17 cellular contexts compared by ENCODE assay signal in genomic region chr9:114061292-114061691, GRCh38. TPM values are rescaled to one million over a fixed set of nuclear protein-coding genes. Genes with fewer than 3 reads are reported as not detected.
DNase-seq lines count a peak whose midpoint lies in the region; ATAC-seq and TF ChIP-seq lines count a peak whose summit lies in the region.
"Had no signal": no experiment of that assay in that cellular context is flagged by ENCODE, and none has a peak within 500 bp of the region (broad histone marks: within the 10 kb centered on the region; RNA-seq: fewer than 3 reads in every experiment).

No MANE protein-coding gene starts in this region.

- no peak overlapping the region for H3K4me3 ChIP-seq in colonic mucosa
- H3K4me3 ChIP-seq in upper lobe of right lung = no peak overlapping the region
- H3K4me3 ChIP-seq: GM12878, GM23338 had no signal

- peak; percentile 21 for DNase-seq in activated CD8-positive, alpha-beta memory T cell treated with anti-CD3 and anti-CD28 coated beads, Interleukin-2, amount 10 ng/mL, durations not matched to agents 7 days and 5 days
- no peak for DNase-seq in activated CD8-positive, alpha-beta memory T cell treated with anti-CD3 and anti-CD28 coated beads, Interleukin-2, amount 50 U/mL, for 4 hours
- peak; percentile 16 for DNase-seq in colonic mucosa
- peak; percentile 88 for DNase-seq in mesenteric fat pad (ENCODE audit: low spot score)
- DNase-seq in upper lobe of right lung = peak; percentile 31
- DNase-seq in NCI-H2196 (lab: John Stamatoyannopoulos, UW; ENCODE audit: unreplicated experiment) = no peak
- no peak for DNase-seq in NCI-H774 (lab: John Stamatoyannopoulos, UW)
- DNase-seq in NOMO-1 treated with dmso at 0.1 percent for 144 hours (lab: John Stamatoyannopoulos, UW; ENCODE audit: unreplicated experiment) = no peak
- DNase-seq: C1 segment of cervical spinal cord; CD4-positive, alpha-beta T cell; DMS79; H7 had no signal

- H3K4me1 ChIP-seq in colonic mucosa (no peaks in the 10 kb centered on the region), upper lobe of right lung (no peaks in the 10 kb centered on the region)

- H3K9me3 Mint-ChIP-seq in activated CD8-positive, alpha-beta memory T cell treated with anti-CD3 and anti-CD28 coated beads, Interleukin-2, amount 10 ng/mL, durations not matched to agents 7 days and 5 days (ENCODE audit: low read depth) = no peaks in the 10 kb centered on the region
- H3K9me3 Mint-ChIP-seq: CD4-positive, alpha-beta T cell; GM23338 had no signal

- H3K36me3 ChIP-seq in colonic mucosa (no peaks in the 10 kb centered on the region), upper lobe of right lung (no peaks in the 10 kb centered on the region)

- CTCF ChIA-PET in activated CD8-positive, alpha-beta memory T cell treated with anti-CD3 and anti-CD28 coated beads, Interleukin-2, amount 10 ng/mL, durations not matched to agents 7 days and 5 days (lab: Charles Lee) = no interaction called here

- H3K9ac ChIP-seq in colonic mucosa (ENCODE audit: low read depth in 2 of 2, low read length in 2 of 2) = no peak overlapping the region

- no peak overlapping the region for H3K4me3 Mint-ChIP-seq in activated CD8-positive, alpha-beta memory T cell treated with anti-CD3 and anti-CD28 coated beads, Interleukin-2, amount 10 ng/mL, durations not matched to agents 7 days and 5 days
- H3K4me3 Mint-ChIP-seq: CD4-positive, alpha-beta T cell; GM23338 had no signal

- peaks cover 14% of the 10 kb centered on the region for H3K27me3 Mint-ChIP-seq in activated CD8-positive, alpha-beta memory T cell treated with anti-CD3 and anti-CD28 coated beads, Interleukin-2, amount 10 ng/mL, durations not matched to agents 7 days and 5 days

- H3K27me3 ChIP-seq in colonic mucosa = no peaks in the 10 kb centered on the region
- H3K27me3 ChIP-seq in upper lobe of right lung = no peaks in the 10 kb centered on the region

- H3K36me3 Mint-ChIP-seq in activated CD8-positive, alpha-beta memory T cell treated with anti-CD3 and anti-CD28 coated beads, Interleukin-2, amount 10 ng/mL, durations not matched to agents 7 days and 5 days = no peaks in the 10 kb centered on the region

- H3K9me3 ChIP-seq in colonic mucosa (no peaks in the 10 kb centered on the region), upper lobe of right lung (no peaks in the 10 kb centered on the region)

- intact Hi-C loops in colonic mucosa (cut with DNase I) (no loop called here), upper lobe of right lung (cut with DNase I) (no loop called here)

- H3K27ac Mint-ChIP-seq in activated CD8-positive, alpha-beta memory T cell treated with anti-CD3 and anti-CD28 coated beads, Interleukin-2, amount 10 ng/mL, durations not matched to agents 7 days and 5 days = no peak overlapping the region
- H3K27ac Mint-ChIP-seq: CD4-positive, alpha-beta T cell; GM23338 had no signal

- TF ChIP-seq CTCF in colonic mucosa (IDR thresholded peaks at IDR 0.05) = no peak
- no peak for TF ChIP-seq CTCF in upper lobe of right lung (IDR thresholded peaks at IDR 0.05)

- no peaks in the 10 kb centered on the region for H3K4me1 Mint-ChIP-seq in activated CD8-positive, alpha-beta memory T cell treated with anti-CD3 and anti-CD28 coated beads, Interleukin-2, amount 10 ng/mL, durations not matched to agents 7 days and 5 days
- H3K4me1 Mint-ChIP-seq: GM23338 had no signal

- H3K27ac ChIP-seq in colonic mucosa (no peak overlapping the region), upper lobe of right lung (no peak overlapping the region)
- H3K27ac ChIP-seq: 22Rv1 had no signal

- no peak for ATAC-seq in activated CD8-positive, alpha-beta memory T cell treated with anti-CD3 and anti-CD28 coated beads, Interleukin-2, amount 10 ng/mL, durations not matched to agents 7 days and 5 days
- ATAC-seq in upper lobe of right lung = no peak
- ATAC-seq: GM12878, GM23338 had no signal

RNA-seq across cellular contexts. Expression of gene AMBP, which starts 16.8 kb away (rescaled TPM):
- not detected for total RNA-seq in activated CD8-positive, alpha-beta memory T cell treated with anti-CD3 and anti-CD28 coated beads, Interleukin-2, amount 10 ng/mL, durations not matched to agents 7 days and 5 days
- total RNA-seq in colonic mucosa (1 to 10 TPM; 1.5 to 5.7 TPM), mesenteric fat pad (not detected), upper lobe of right lung (0.67 TPM)
- total RNA-seq: A673; CD4-positive, alpha-beta T cell; G401 had no signal

RNA-seq across cellular contexts. Expression of gene KIF12, which starts 37.8 kb away (rescaled TPM):
- total RNA-seq in activated CD8-positive, alpha-beta memory T cell treated with anti-CD3 and anti-CD28 coated beads, Interleukin-2, amount 10 ng/mL, durations not matched to agents 7 days and 5 days = not detected
- total RNA-seq in colonic mucosa = 10 to 100 TPM; 27.2 to 33.8 TPM
- 0.84 TPM for total RNA-seq in mesenteric fat pad
- total RNA-seq in upper lobe of right lung = 6.2 TPM
- total RNA-seq: A673; CD4-positive, alpha-beta T cell; GM12878 had no signal

Comparison
In these comparisons a context has a peak if more than half of its experiments do, and no peak if none do; other contexts are left out.
1. DNase-seq: peak in activated CD8-positive, alpha-beta memory T cell treated with anti-CD3 and anti-CD28 coated beads, Interleukin-2, amount 10 ng/mL, durations not matched to agents 7 days and 5 days (single experiment), colonic mucosa (single experiment), mesenteric fat pad (single experiment) and upper lobe of right lung (single experiment); none in activated CD8-positive, alpha-beta memory T cell treated with anti-CD3 and anti-CD28 coated beads, Interleukin-2, amount 50 U/mL, for 4 hours (single experiment), NCI-H2196 (single experiment), NCI-H774 (single experiment) and NOMO-1 treated with dmso at 0.1 percent for 144 hours (single experiment).